ENCODE assay signal across 8 cellular contexts in the genomic region with DNA sequence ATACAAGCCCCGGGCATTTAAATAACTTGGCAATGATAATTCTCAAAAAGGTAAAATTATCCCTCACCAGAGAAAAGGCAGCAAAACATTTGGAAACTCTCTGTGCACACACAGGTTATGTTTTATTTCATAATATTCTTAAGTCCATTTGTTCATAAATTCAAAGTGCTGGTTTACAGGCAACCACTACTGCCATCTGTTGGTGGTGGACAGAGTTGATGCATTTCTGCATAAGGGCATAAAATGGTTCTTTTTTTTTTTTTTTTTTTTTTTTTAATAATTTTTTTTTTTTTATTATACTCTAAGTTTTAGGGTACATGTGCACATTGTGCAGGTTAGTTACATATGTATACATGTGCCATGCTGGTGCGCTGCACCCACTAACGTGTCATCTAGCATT. TPM values are rescaled to one million over a fixed set of nuclear protein-coding genes. Genes with fewer than 3 reads are reported as not detected.
DNase-seq lines count a peak whose midpoint lies in the region; ATAC-seq and TF ChIP-seq lines count a peak whose summit lies in the region.

No MANE protein-coding gene starts in this region.

- H3K9me3 ChIP-seq in SK-N-MC (ENCODE audit: low read depth, low read length) (no peaks in the 10 kb centered on the region), esophagus squamous epithelium (peaks cover 0 to 6% (median 0%) of the 10 kb centered on the region in 3 donors)

- peak; percentile 68 for TF ChIP-seq CTCF in AG09319 (IDR thresholded peaks at IDR 0.05; ENCODE audit: low read depth, low read length)
- peak; percentile 75 for TF ChIP-seq CTCF in choroid plexus epithelial cell (conservative IDR thresholded peaks at IDR 0.05; ENCODE audit: low read depth, low read length)
- TF ChIP-seq CTCF in nephron progenitor cell (IDR thresholded peaks at IDR 0.05), result no peak
- peak in 3 of 6 experiments; percentile 10 to 42 (median 36) for TF ChIP-seq CTCF in esophagus squamous epithelium (IDR thresholded peaks at IDR 0.05)

- H3K27ac ChIP-seq in SK-N-MC (no peak overlapping the region), esophagus squamous epithelium (no peak overlapping the region)

- intact Hi-C loops in esophagus squamous epithelium (cut with DNase I), result no loop called here

- no peaks in the 10 kb centered on the region for H3K4me1 ChIP-seq in esophagus squamous epithelium

- peak; percentile 45 for DNase-seq in AG09319 (ENCODE audit: extremely low read depth, low read depth)
- peak; percentile 26 for DNase-seq in SK-N-MC (ENCODE audit: low read depth, low spot score)
- DNase-seq in choroid plexus epithelial cell (ENCODE audit: low read depth), result peak; percentile 91
- DNase-seq in nephron progenitor cell, result peak; percentile 12
- DNase-seq in esophagus squamous epithelium (lab: John Stamatoyannopoulos, UW), result no peak
- no peak for DNase-seq in GOT3 (lab: John Stamatoyannopoulos, UW)

- H3K27me3 ChIP-seq in esophagus squamous epithelium, result no peaks in the 10 kb centered on the region

- H3K36me3 Mint-ChIP-seq in nephron progenitor cell (ENCODE audit: low read depth), result no peaks in the 10 kb centered on the region

- WGBS in esophagus squamous epithelium, 2 donors, result 67 to 70% methylated on average over 1 of the region's 3 CpGs

- no peak overlapping the region for H3K9ac ChIP-seq in SK-N-MC (ENCODE audit: insufficient read length)

- no peak overlapping the region for H3K27ac Mint-ChIP-seq in nephron progenitor cell

- H3K36me3 ChIP-seq in SK-N-MC (ENCODE audit: insufficient read depth, low read length) (no peaks in the 10 kb centered on the region), esophagus squamous epithelium (no peaks in the 10 kb centered on the region)

- H3K9me3 Mint-ChIP-seq in nephron progenitor cell, result peaks cover 7% of the 10 kb centered on the region

- H3K4me1 Mint-ChIP-seq in nephron progenitor cell, result no peaks in the 10 kb centered on the region

- H3K4me3 Mint-ChIP-seq in nephron progenitor cell, result no peak overlapping the region

- H3K27me3 Mint-ChIP-seq in nephron progenitor cell (ENCODE audit: low read depth, poor library complexity), result peaks cover 2% of the 10 kb centered on the region

- peak; percentile 62 for ATAC-seq in GM19351 (IDR thresholded peaks at IDR 0.05; ENCODE audit: unreplicated experiment)
- ATAC-seq in HG02870 (IDR thresholded peaks at IDR 0.05; ENCODE audit: unreplicated experiment), result no peak

- H3K4me3 ChIP-seq in SK-N-MC, result no peak overlapping the region
- H3K4me3 ChIP-seq in choroid plexus epithelial cell (ENCODE audit: low read depth, low read length), result no peak overlapping the region
- H3K4me3 ChIP-seq in esophagus squamous epithelium, result no peak overlapping the region

- TF ChIP-seq POLR2A in esophagus squamous epithelium (IDR thresholded peaks at IDR 0.05), result no peak

RNA-seq across cellular contexts. Expression of a gene that starts 31.5 kb away (rescaled TPM):
- under 1 TPM in 1 of 4 donors, not detected in 3; 0.66 TPM for total RNA-seq in esophagus squamous epithelium

Comparison
In these comparisons a context has a peak if more than half of its experiments do, and no peak if none do; other contexts are left out.
1. DNase-seq: peak in AG09319 (single experiment), SK-N-MC (single experiment), choroid plexus epithelial cell (single experiment) and nephron progenitor cell (single experiment); none in esophagus squamous epithelium (single experiment) and GOT3 (single experiment).